ENCODE assay signal across 23 cellular contexts in the genomic region with DNA sequence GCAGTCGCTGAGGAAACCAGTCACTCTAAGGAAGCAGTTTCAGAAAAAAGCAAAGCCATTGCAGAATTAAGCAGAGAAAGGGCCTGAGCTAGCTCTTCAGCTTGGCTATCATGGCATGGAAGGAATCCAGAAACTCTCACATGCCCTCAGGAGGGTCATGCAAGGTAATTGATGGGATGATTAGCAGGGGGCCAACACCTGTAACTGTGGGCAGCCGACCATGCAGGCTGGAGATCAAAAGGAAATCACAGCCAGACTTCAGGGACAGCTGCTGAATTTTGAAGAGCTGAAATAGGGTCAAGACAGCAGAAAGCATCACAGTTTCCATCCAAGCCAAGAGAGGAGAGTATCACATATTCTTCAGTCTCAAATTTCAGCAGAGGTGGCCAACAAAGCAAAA.
"Had no signal": no experiment of that assay in that cellular context is flagged by ENCODE, and none has a peak within 500 bp of the region (broad histone marks: within the 10 kb centered on the region; RNA-seq: fewer than 3 reads in every experiment).

No MANE protein-coding gene starts in this region.

- H3K9me3 Mint-ChIP-seq: activated CD4-positive, alpha-beta T cell treated with anti-CD3 and anti-CD28 coated beads, Interleukin-2, amount 10 ng/mL, durations not matched to agents 7 days and 5 days; activated naive CD8-positive, alpha-beta T cell treated with anti-CD3 and anti-CD28 coated beads for 36 hours; stimulated activated naive B cell treated with anti-CD40 and anti-IgM and Interleukin-4, amounts not matched to agents 10 μg/mL and 1 μg/mL and 100 μg/mL, for 72 hours had no signal

- H3K27ac ChIP-seq: body of pancreas, epithelial cell of prostate, heart left ventricle, left lung, right atrium auricular region, skin epidermis, thyroid gland had no signal

- H3K36me3 Mint-ChIP-seq: activated naive CD8-positive, alpha-beta T cell treated with anti-CD3 and anti-CD28 coated beads for 36 hours; naive B cell; stimulated activated naive B cell treated with anti-CD40 and anti-IgM and Interleukin-4, amounts not matched to agents 10 μg/mL and 1 μg/mL and 100 μg/mL, for 72 hours had no signal

- H3K27me3 ChIP-seq: body of pancreas, heart left ventricle, left lung, right atrium auricular region, thyroid gland had no signal

- H3K4me3 ChIP-seq: body of pancreas, heart left ventricle, left lung, right atrium auricular region, skin epidermis, thyroid gland had no signal

- H3K36me3 ChIP-seq: heart left ventricle, left lung, right atrium auricular region, thyroid gland had no signal

- FAIRE-seq: islet of Langerhans had no signal

- H3K4me1 ChIP-seq: body of pancreas, heart left ventricle, left lung, right atrium auricular region, thyroid gland had no signal

- H3K4me1 Mint-ChIP-seq: activated CD4-positive, alpha-beta T cell treated with anti-CD3 and anti-CD28 coated beads, Interleukin-2, amount 10 ng/mL, durations not matched to agents 7 days and 5 days; activated naive CD8-positive, alpha-beta T cell treated with anti-CD3 and anti-CD28 coated beads for 36 hours; central memory CD8-positive, alpha-beta T cell; naive B cell; stimulated activated naive B cell treated with anti-CD40 and anti-IgM and Interleukin-4, amounts not matched to agents 10 μg/mL and 1 μg/mL and 100 μg/mL, for 72 hours had no signal

- H3K27me3 Mint-ChIP-seq: activated CD4-positive, alpha-beta T cell treated with anti-CD3 and anti-CD28 coated beads, Interleukin-2, amount 10 ng/mL, durations not matched to agents 7 days and 5 days; central memory CD8-positive, alpha-beta T cell; naive B cell; stimulated activated naive B cell treated with anti-CD40 and anti-IgM and Interleukin-4, amounts not matched to agents 10 μg/mL and 1 μg/mL and 100 μg/mL, for 72 hours had no signal

- H3K27ac Mint-ChIP-seq: activated CD4-positive, alpha-beta T cell treated with anti-CD3 and anti-CD28 coated beads, Interleukin-2, amount 10 ng/mL, durations not matched to agents 7 days and 5 days; activated naive CD8-positive, alpha-beta T cell treated with anti-CD3 and anti-CD28 coated beads for 36 hours; naive B cell; stimulated activated naive B cell treated with anti-CD40 and anti-IgM and Interleukin-4, amounts not matched to agents 10 μg/mL and 1 μg/mL and 100 μg/mL, for 72 hours had no signal

- H3K4me3 Mint-ChIP-seq: activated CD4-positive, alpha-beta T cell treated with anti-CD3 and anti-CD28 coated beads, Interleukin-2, amount 10 ng/mL, durations not matched to agents 7 days and 5 days; activated naive CD8-positive, alpha-beta T cell treated with anti-CD3 and anti-CD28 coated beads for 36 hours; central memory CD8-positive, alpha-beta T cell; naive B cell; stimulated activated naive B cell treated with anti-CD40 and anti-IgM and Interleukin-4, amounts not matched to agents 10 μg/mL and 1 μg/mL and 100 μg/mL, for 72 hours had no signal

- H3K9me3 ChIP-seq: body of pancreas, heart left ventricle, left lung, right atrium auricular region, thyroid gland had no signal

- ATAC-seq: body of pancreas; heart left ventricle; left lung; stimulated activated naive B cell treated with anti-CD40 and anti-IgM and Interleukin-4, amounts not matched to agents 10 μg/mL and 1 μg/mL and 100 μg/mL, for 72 hours had no signal

- DNase-seq: activated CD4-positive, alpha-beta T cell treated with anti-CD3 and anti-CD28 coated beads, Interleukin-2, amount 10 ng/mL, durations not matched to agents 7 days and 5 days; activated CD4-positive, CD25-positive, alpha-beta regulatory T cell; activated CD8-positive, alpha-beta memory T cell treated with anti-CD3 and anti-CD28 coated beads, Interleukin-2, amount 50 U/mL, for 48 hours; activated naive CD8-positive, alpha-beta T cell treated with anti-CD3 and anti-CD28 coated beads for 36 hours; amygdala; body of pancreas; cortex of kidney; effector memory CD4-positive, alpha-beta T cell; foreskin melanocyte; heart left ventricle; left lung; mammary epithelial cell; naive B cell; stimulated activated CD4-positive, alpha-beta T cell treated with anti-CD3 and anti-CD28 coated beads, Interleukin-15, amount 100 ng/mL, for 24 hours; stimulated activated CD4-positive, alpha-beta T cell treated with anti-CD3 and anti-CD28 coated beads, Interleukin-4, amount 100 ng/mL, for 1 hour; stimulated activated naive B cell treated with anti-CD40 and anti-IgM and Interleukin-4, amounts not matched to agents 10 μg/mL and 1 μg/mL and 100 μg/mL, for 72 hours; T-helper 2 cell had no signal
